In genomic region chr4:128803783-128804182, GRCh38 we compare ENCODE assay signal across 13 cellular contexts. TPM values are rescaled to one million over a fixed set of nuclear protein-coding genes. Genes with fewer than 3 reads are reported as not detected.
DNase-seq lines count a peak whose midpoint lies in the region; ATAC-seq and TF ChIP-seq lines count a peak whose summit lies in the region.
"Had no signal": no experiment of that assay in that cellular context is flagged by ENCODE, and none has a peak within 500 bp of the region (broad histone marks: within the 10 kb centered on the region; RNA-seq: fewer than 3 reads in every experiment).

No MANE protein-coding gene starts in this region.

- DNase-seq in activated T-cell treated with anti-CD3 and anti-CD28 coated beads, Interleukin-2, amount 50 U/mL, for 4 hours = no peak
- DNase-seq in activated T-cell treated with anti-CD3 and anti-CD28 coated beads, Interleukin-2, amount 50 U/mL, for 48 hours = no peak
- DNase-seq in effector memory CD4-positive, alpha-beta T cell = no peak
- DNase-seq in stimulated activated naive CD8-positive, alpha-beta T cell treated with anti-CD3 and anti-CD28 coated beads, Interleukin-15, Interleukin-2, amounts not matched to agents 100 U/mL and 50 U/mL, for 24 hours = no peak
- no peak for DNase-seq in tibial nerve (ENCODE audit: low spot score in 2 of 2)
- no peak for DNase-seq in foreskin fibroblast
- DNase-seq: KBM-7, PC-3, posterior cingulate gyrus, testis had no signal

- H3K4me1 ChIP-seq in effector memory CD4-positive, alpha-beta T cell (ENCODE audit: control insufficient read depth, insufficient read depth, low read length, poor library complexity, severe bottlenecking) = peaks cover 6% of the 10 kb centered on the region
- peaks cover 0 to 1% (median 0%) of the 10 kb centered on the region in 4 donors for H3K4me1 ChIP-seq in tibial nerve
- H3K4me1 ChIP-seq: breast epithelium, testis had no signal

- peak overlapping the region; percentile 58 for H3K4me3 Mint-ChIP-seq in activated T-cell treated with anti-CD3 and anti-CD28 coated beads, Interleukin-2, amount 50 U/mL, for 4 hours

- no peak for TF ChIP-seq EP300 in tibial nerve (IDR thresholded peaks at IDR 0.05)

- H3K27me3 ChIP-seq in effector memory CD4-positive, alpha-beta T cell (replicated peaks; ENCODE audit: control insufficient read depth, insufficient read depth, low read length, poor library complexity, severe bottlenecking) = no peaks in the 10 kb centered on the region
- no peaks in the 10 kb centered on the region for H3K27me3 ChIP-seq in tibial nerve
- H3K27me3 ChIP-seq: breast epithelium, testis had no signal

- H3K27me3 Mint-ChIP-seq in activated T-cell treated with anti-CD3 and anti-CD28 coated beads, Interleukin-2, amount 50 U/mL, for 4 hours (ENCODE audit: low read depth) = no peaks in the 10 kb centered on the region

- peak; percentile 32 to 86 for ATAC-seq in activated T-cell treated with anti-CD3 and anti-CD28 coated beads, Interleukin-2, amount 50 U/mL, for 4 hours
- ATAC-seq in HG03039 (IDR thresholded peaks at IDR 0.05; ENCODE audit: unreplicated experiment) (peak; percentile 67), HG03025 (IDR thresholded peaks at IDR 0.05; ENCODE audit: low FRiP score, unreplicated experiment) (no peak)
- ATAC-seq in stimulated activated naive CD8-positive, alpha-beta T cell treated with anti-CD3 and anti-CD28 coated beads, Interleukin-15, Interleukin-2, amounts not matched to agents 100 U/mL and 50 U/mL, for 24 hours = peak; percentile 51
- ATAC-seq: PC-3 had no signal

- H3K9me3 ChIP-seq in effector memory CD4-positive, alpha-beta T cell (ENCODE audit: control insufficient read depth, low read length) = no peaks in the 10 kb centered on the region
- H3K9me3 ChIP-seq in tibial nerve = no peaks in the 10 kb centered on the region
- H3K9me3 ChIP-seq: breast epithelium, testis had no signal

- H3K27ac ChIP-seq in effector memory CD4-positive, alpha-beta T cell (ENCODE audit: insufficient read depth, low read length, poor library complexity, severe bottlenecking) = peak overlapping the region; percentile 48
- no peak overlapping the region for H3K27ac ChIP-seq in tibial nerve
- H3K27ac ChIP-seq: breast epithelium, testis had no signal

- 82 to 84% methylated on average over 2 of the region's 2 CpGs for WGBS in tibial nerve, 2 donors

- H3K36me3 ChIP-seq in effector memory CD4-positive, alpha-beta T cell (ENCODE audit: control insufficient read depth, insufficient read depth, low read length) = no peaks in the 10 kb centered on the region
- no peaks in the 10 kb centered on the region for H3K36me3 ChIP-seq in tibial nerve
- H3K36me3 ChIP-seq: breast epithelium had no signal

- TF ChIP-seq POLR2A in tibial nerve (IDR thresholded peaks at IDR 0.05) = no peak

- no peaks in the 10 kb centered on the region for H3K36me3 Mint-ChIP-seq in activated T-cell treated with anti-CD3 and anti-CD28 coated beads, Interleukin-2, amount 50 U/mL, for 4 hours (ENCODE audit: insufficient read depth)

- peaks cover 12% of the 10 kb centered on the region for H3K4me1 Mint-ChIP-seq in activated T-cell treated with anti-CD3 and anti-CD28 coated beads, Interleukin-2, amount 50 U/mL, for 4 hours (ENCODE audit: low read depth)

- H3K9me3 Mint-ChIP-seq in activated T-cell treated with anti-CD3 and anti-CD28 coated beads, Interleukin-2, amount 50 U/mL, for 4 hours = no peaks in the 10 kb centered on the region

- no peak overlapping the region for H3K4me3 ChIP-seq in effector memory CD4-positive, alpha-beta T cell (ENCODE audit: insufficient read depth, low read depth, low read length, poor library complexity, severe bottlenecking)
- H3K4me3 ChIP-seq in tibial nerve (no peak overlapping the region), foreskin fibroblast (ENCODE audit: low read depth in 1 of 2, low read length in 2 of 2) (no peak overlapping the region)
- H3K4me3 ChIP-seq: breast epithelium, testis had no signal

- TF ChIP-seq CTCF in tibial nerve (IDR thresholded peaks at IDR 0.05) (no peak), foreskin fibroblast (IDR thresholded peaks at IDR 0.05; ENCODE audit: low read depth, low read length) (no peak)

RNA-seq across cellular contexts. Expression of gene JADE1, which starts 5.7 kb away (rescaled TPM):
- total RNA-seq in activated T-cell treated with anti-CD3 and anti-CD28 coated beads, Interleukin-2, amount 50 U/mL, for 4 hours = 10 to 100 TPM; 30.0 to 40.5 (median 39.1) TPM
- total RNA-seq in tibial nerve = 10 to 100 TPM; 55.7 to 68.7 (median 65.8) TPM
